ENCODE assay signal across 1 cellular context in the genomic region with DNA sequence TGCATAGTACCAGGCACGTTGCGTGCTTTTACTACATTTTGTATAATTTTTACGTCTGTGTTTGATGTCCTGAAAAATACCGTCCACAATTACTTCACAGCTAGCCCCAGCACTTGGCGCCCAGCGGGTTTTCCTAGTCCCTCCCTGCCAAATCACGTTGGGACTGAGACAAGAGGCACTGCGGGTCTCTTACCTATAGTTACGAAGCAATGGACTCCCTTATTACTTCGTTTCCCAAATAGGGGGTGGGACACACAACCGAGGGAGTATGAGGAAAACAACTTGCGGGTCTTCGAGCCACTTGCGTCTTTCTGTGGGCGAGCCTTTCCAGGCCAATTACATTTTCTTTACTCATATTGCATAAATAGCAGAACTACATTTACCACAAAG.
TF ChIP-seq lines count a peak whose summit lies in the region.

No MANE protein-coding gene starts in this region.

TF ChIP-seq in GM12878, 131 proteins besides CTCF, POLR2A, EP300 and RAD21 (continued from another document):
- TF ChIP-seq ZNF687 (IDR thresholded peaks at IDR 0.05) (no peak), TBL1XR1 (IDR thresholded peaks at IDR 0.05; ENCODE audit: low read depth, low read length) (no peak)
TF ChIP-seq in GM12878: peak in this region for 2.
